Comparison of ENCODE assay signal across 23 cellular contexts in genomic region chr10:396107-396506, GRCh38.
"Had no signal": no experiment of that assay in that cellular context is flagged by ENCODE, and none has a peak within 500 bp of the region (broad histone marks: within the 10 kb centered on the region; RNA-seq: fewer than 3 reads in every experiment).

No MANE protein-coding gene starts in this region.

- H3K4me3 ChIP-seq: ascending aorta, dorsolateral prefrontal cortex, left lung, stomach, uterus had no signal

- H3K4me1 ChIP-seq: left lung, uterus had no signal

- H3K36me3 ChIP-seq: brain microvascular endothelial cell, left lung, uterus had no signal

- H3K27me3 ChIP-seq: ascending aorta, brain microvascular endothelial cell, dorsolateral prefrontal cortex, left lung, stomach, uterus had no signal

- DNase-seq: activated CD4-positive, alpha-beta memory T cell treated with anti-CD3 and anti-CD28 coated beads, Interleukin-2, amount 10 ng/mL, durations not matched to agents 7 days and 5 days; activated CD4-positive, alpha-beta T cell treated with anti-CD3 and anti-CD28 coated beads for 1 hour; activated CD4-positive, alpha-beta T cell treated with anti-CD3 and anti-CD28 coated beads, Interleukin-2, amount 10 ng/mL, durations not matched to agents 7 days and 5 days; activated CD8-positive, alpha-beta memory T cell treated with anti-CD3 and anti-CD28 coated beads, Interleukin-2, amount 50 U/mL, for 48 hours; activated gamma-delta T cell; activated naive CD4-positive, alpha-beta T cell treated with anti-CD3 and anti-CD28 coated beads, Interleukin-2, amount 10 ng/mL, durations not matched to agents 7 days and 5 days; activated naive CD8-positive, alpha-beta T cell treated with anti-CD3 and anti-CD28 coated beads, Interleukin-2, amount 10 ng/mL, durations not matched to agents 7 days and 5 days; activated T-cell treated with anti-CD3 and anti-CD28 coated beads, Interleukin-2, amount 50 U/mL, for 24 hours; brain microvascular endothelial cell; dorsolateral prefrontal cortex; effector memory CD8-positive, alpha-beta T cell; erythroblast; hippocampal formation; left lung; stimulated activated CD4-positive, alpha-beta T cell treated with anti-CD3 and anti-CD28 coated beads, Interleukin-15, amount 100 ng/mL, for 24 hours; stimulated activated CD4-positive, alpha-beta T cell treated with anti-CD3 and anti-CD28 coated beads, Interleukin-2, amount 100 ng/mL, for 24 hours; stimulated activated naive B cell treated with anti-CD40 and anti-IgM and Interleukin-4, amounts not matched to agents 10 μg/mL and 1 μg/mL and 100 μg/mL, for 72 hours; stomach; SW 1271; T1000; uterus had no signal

- H3K27ac ChIP-seq: brain microvascular endothelial cell, left lung, uterus had no signal

- ATAC-seq: effector memory CD8-positive, alpha-beta T cell; left lung; stimulated activated naive B cell treated with anti-CD40 and anti-IgM and Interleukin-4, amounts not matched to agents 10 μg/mL and 1 μg/mL and 100 μg/mL, for 72 hours; WTC11 had no signal

- H3K9me3 ChIP-seq: ascending aorta, left lung, stomach, uterus had no signal
